Comparison of ENCODE assay signal across 7 cellular contexts in the genomic region with DNA sequence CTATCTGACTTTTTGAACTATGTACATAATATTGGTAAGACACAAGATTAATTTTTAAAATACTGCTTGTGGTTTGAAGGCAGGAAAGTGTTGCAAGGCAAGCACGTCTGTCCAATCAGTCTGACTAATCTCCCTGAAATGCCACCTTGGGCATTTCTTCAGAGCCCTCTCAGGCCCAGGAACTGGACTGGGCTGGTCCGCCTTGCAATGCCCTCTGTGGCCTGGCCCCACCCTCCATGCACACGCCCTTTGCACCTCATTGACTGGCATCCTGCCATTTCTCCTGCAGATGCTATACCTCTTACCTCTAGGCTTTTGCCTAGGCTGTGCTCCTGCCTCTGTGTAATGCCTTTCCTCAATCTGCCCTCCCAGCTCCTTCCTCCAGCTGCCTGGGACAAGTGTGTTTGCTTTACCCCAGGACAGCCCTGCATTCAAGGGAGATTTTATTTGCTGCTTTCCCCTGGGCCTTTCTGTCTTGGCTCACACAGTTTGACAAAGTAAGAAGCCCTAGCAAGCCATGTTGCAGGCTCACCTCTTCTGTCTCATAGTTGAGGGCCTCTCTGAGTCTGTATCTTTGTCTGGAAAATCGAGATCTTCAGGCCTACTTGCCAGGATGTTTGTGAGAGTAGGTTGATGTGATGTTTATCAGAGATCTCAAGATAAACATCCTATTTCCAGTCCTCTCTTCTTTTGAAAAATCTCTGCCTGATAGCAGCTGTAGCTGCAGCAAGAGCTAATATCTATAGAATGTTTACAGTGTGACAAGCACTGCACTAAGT.
DNase-seq lines count a peak whose midpoint lies in the region; ATAC-seq, FAIRE-seq and TF ChIP-seq lines count a peak whose summit lies in the region.

No MANE protein-coding gene starts in this region.

- no peaks in the 10 kb centered on the region for H3K9me3 Mint-ChIP-seq in activated T-helper 2 cell treated with anti-CD3 and anti-CD28 coated beads, Interferon-gamma antibody, Interleukin-2, Interleukin-4, amounts not matched to agents 10 μg/mL and 5 μg/mL and 100 μg/mL, durations not matched to agents 14 hours and 24 hours and 36 hours

- H3K4me1 Mint-ChIP-seq in activated T-helper 2 cell treated with anti-CD3 and anti-CD28 coated beads, Interferon-gamma antibody, Interleukin-2, Interleukin-4, amounts not matched to agents 10 μg/mL and 5 μg/mL and 100 μg/mL, durations not matched to agents 14 hours and 24 hours and 36 hours (ENCODE audit: low read depth): peaks cover 44% of the 10 kb centered on the region

- H3K27ac Mint-ChIP-seq in activated T-helper 2 cell treated with anti-CD3 and anti-CD28 coated beads, Interferon-gamma antibody, Interleukin-2, Interleukin-4, amounts not matched to agents 10 μg/mL and 5 μg/mL and 100 μg/mL, durations not matched to agents 14 hours and 24 hours and 36 hours: no peak overlapping the region

- no TSS peak for BruUV-seq in A673 (replicated peaks; lab: Mats Ljungman, UMichigan)

- peak; percentile 67 for DNase-seq in HTR-8/SVneo (ENCODE audit: insufficient read length, low spot score)
- DNase-seq in RWPE2 (ENCODE audit: low spot score): peak; percentile 97
- DNase-seq in foreskin fibroblast: peak; percentile 87 to 92
- peak; percentile 44 for DNase-seq in smooth muscle cell of the brain vasculature (ENCODE audit: low read depth, low spot score)
- no peak for DNase-seq in A673 (ENCODE audit: low spot score)
- DNase-seq in activated T-helper 2 cell treated with anti-CD3 and anti-CD28 coated beads, Interferon-gamma antibody, Interleukin-2, Interleukin-4, amounts not matched to agents 10 μg/mL and 5 μg/mL and 100 μg/mL, durations not matched to agents 14 hours and 24 hours and 36 hours (ENCODE audit: low spot score): no peak
- no peak for DNase-seq in occipital lobe (lab: John Stamatoyannopoulos, UW)

- no peaks in the 10 kb centered on the region for H3K27me3 Mint-ChIP-seq in activated T-helper 2 cell treated with anti-CD3 and anti-CD28 coated beads, Interferon-gamma antibody, Interleukin-2, Interleukin-4, amounts not matched to agents 10 μg/mL and 5 μg/mL and 100 μg/mL, durations not matched to agents 14 hours and 24 hours and 36 hours (ENCODE audit: low read depth)

- H3K36me3 ChIP-seq in RWPE2 (ENCODE audit: low read depth) (no peaks in the 10 kb centered on the region), A673 (ENCODE audit: insufficient read depth, low read length, poor library complexity, severe bottlenecking) (no peaks in the 10 kb centered on the region)

- H3K4me3 ChIP-seq in RWPE2 (ENCODE audit: severe bottlenecking) (no peak overlapping the region), foreskin fibroblast (ENCODE audit: low read depth in 1 of 2, low read length in 2 of 2) (no peak overlapping the region), A673 (ENCODE audit: low read depth, low read length, poor library complexity, severe bottlenecking) (no peak overlapping the region)

- ATAC-seq in RWPE2 (ENCODE audit: low read depth): peak; percentile 89

- H3K9me3 ChIP-seq in RWPE2 (ENCODE audit: severe bottlenecking) (no peaks in the 10 kb centered on the region), A673 (ENCODE audit: low read depth, low read length, poor library complexity, severe bottlenecking) (no peaks in the 10 kb centered on the region)

- H3K4me1 ChIP-seq in RWPE2 (ENCODE audit: insufficient read depth, poor library complexity, severe bottlenecking): peaks cover 56% of the 10 kb centered on the region
- H3K4me1 ChIP-seq in A673 (ENCODE audit: insufficient read depth, low read length, poor library complexity, severe bottlenecking): no peaks in the 10 kb centered on the region

- CTCF ChIA-PET in A673 (lab: Charles Lee): no interaction called here

- peak overlapping the region; percentile 98 for H3K27ac ChIP-seq in RWPE2 (ENCODE audit: poor library complexity, severe bottlenecking)
- H3K27ac ChIP-seq in A673 (ENCODE audit: low read depth, low read length, poor library complexity, severe bottlenecking): no peak overlapping the region

- H3K4me3 Mint-ChIP-seq in activated T-helper 2 cell treated with anti-CD3 and anti-CD28 coated beads, Interferon-gamma antibody, Interleukin-2, Interleukin-4, amounts not matched to agents 10 μg/mL and 5 μg/mL and 100 μg/mL, durations not matched to agents 14 hours and 24 hours and 36 hours (ENCODE audit: low read depth): no peak overlapping the region

- POLR2A ChIA-PET in A673 (lab: Charles Lee; ENCODE audit: low non-redundant PET): interaction anchor here (0.6 kb wide), 1 partner anchor 243 kb away, joined by 5 read pairs; no protein-coding TSS in a partner anchor

- H3K36me3 Mint-ChIP-seq in activated T-helper 2 cell treated with anti-CD3 and anti-CD28 coated beads, Interferon-gamma antibody, Interleukin-2, Interleukin-4, amounts not matched to agents 10 μg/mL and 5 μg/mL and 100 μg/mL, durations not matched to agents 14 hours and 24 hours and 36 hours (ENCODE audit: low read depth): no peaks in the 10 kb centered on the region

- H3K27me3 ChIP-seq in RWPE2 (ENCODE audit: insufficient read depth, poor library complexity, severe bottlenecking): no peaks in the 10 kb centered on the region
- peaks cover 5% of the 10 kb centered on the region for H3K27me3 ChIP-seq in A673 (replicated peaks; ENCODE audit: insufficient read depth, low read depth, low read length, poor library complexity)

- peak; percentile 42 for FAIRE-seq in HTR-8/SVneo (lab: Jason Lieb, UNC)

- intact Hi-C loops in A673 (cut with micrococcal nuclease; ENCODE audit: unreplicated experiment): no loop called here
- intact Hi-C loops in activated T-helper 2 cell treated with anti-CD3 and anti-CD28 coated beads, Interferon-gamma antibody, Interleukin-2, Interleukin-4, amounts not matched to agents 10 μg/mL and 5 μg/mL and 100 μg/mL, durations not matched to agents 14 hours and 24 hours and 36 hours (cut with micrococcal nuclease): no loop called here

- TF ChIP-seq CTCF in RWPE2 (IDR thresholded peaks at IDR 0.05; ENCODE audit: poor library complexity, severe bottlenecking) (peak; percentile 10), foreskin fibroblast (IDR thresholded peaks at IDR 0.05; ENCODE audit: low read depth, low read length) (no peak), A673 (conservative IDR thresholded peaks at IDR 0.05; ENCODE audit: low read depth, low read length) (no peak)

Comparison
In these comparisons a context has a peak if more than half of its experiments do, and no peak if none do; other contexts are left out.
1. DNase-seq: peak in HTR-8/SVneo (single experiment), RWPE2 (single experiment), foreskin fibroblast (2 of 2) and smooth muscle cell of the brain vasculature (single experiment); none in A673 (single experiment), activated T-helper 2 cell treated with anti-CD3 and anti-CD28 coated beads, Interferon-gamma antibody, Interleukin-2, Interleukin-4, amounts not matched to agents 10 μg/mL and 5 μg/mL and 100 μg/mL, durations not matched to agents 14 hours and 24 hours and 36 hours (single experiment) and occipital lobe (single experiment).